1 cellular context compared by ENCODE assay signal in genomic region chr17:5486206-5487124, GRCh38.
TF ChIP-seq lines count a peak whose summit lies in the region.

TSS of gene MIS12 (plus strand) at chr17:5486566. CDS start at chr17:5488863, 2,297 bp downstream.

TF ChIP-seq in HEK293, 187 proteins besides CTCF, POLR2A, EP300 and RAD21 (continued from another document):
- TF ChIP-seq, protein P1, sequence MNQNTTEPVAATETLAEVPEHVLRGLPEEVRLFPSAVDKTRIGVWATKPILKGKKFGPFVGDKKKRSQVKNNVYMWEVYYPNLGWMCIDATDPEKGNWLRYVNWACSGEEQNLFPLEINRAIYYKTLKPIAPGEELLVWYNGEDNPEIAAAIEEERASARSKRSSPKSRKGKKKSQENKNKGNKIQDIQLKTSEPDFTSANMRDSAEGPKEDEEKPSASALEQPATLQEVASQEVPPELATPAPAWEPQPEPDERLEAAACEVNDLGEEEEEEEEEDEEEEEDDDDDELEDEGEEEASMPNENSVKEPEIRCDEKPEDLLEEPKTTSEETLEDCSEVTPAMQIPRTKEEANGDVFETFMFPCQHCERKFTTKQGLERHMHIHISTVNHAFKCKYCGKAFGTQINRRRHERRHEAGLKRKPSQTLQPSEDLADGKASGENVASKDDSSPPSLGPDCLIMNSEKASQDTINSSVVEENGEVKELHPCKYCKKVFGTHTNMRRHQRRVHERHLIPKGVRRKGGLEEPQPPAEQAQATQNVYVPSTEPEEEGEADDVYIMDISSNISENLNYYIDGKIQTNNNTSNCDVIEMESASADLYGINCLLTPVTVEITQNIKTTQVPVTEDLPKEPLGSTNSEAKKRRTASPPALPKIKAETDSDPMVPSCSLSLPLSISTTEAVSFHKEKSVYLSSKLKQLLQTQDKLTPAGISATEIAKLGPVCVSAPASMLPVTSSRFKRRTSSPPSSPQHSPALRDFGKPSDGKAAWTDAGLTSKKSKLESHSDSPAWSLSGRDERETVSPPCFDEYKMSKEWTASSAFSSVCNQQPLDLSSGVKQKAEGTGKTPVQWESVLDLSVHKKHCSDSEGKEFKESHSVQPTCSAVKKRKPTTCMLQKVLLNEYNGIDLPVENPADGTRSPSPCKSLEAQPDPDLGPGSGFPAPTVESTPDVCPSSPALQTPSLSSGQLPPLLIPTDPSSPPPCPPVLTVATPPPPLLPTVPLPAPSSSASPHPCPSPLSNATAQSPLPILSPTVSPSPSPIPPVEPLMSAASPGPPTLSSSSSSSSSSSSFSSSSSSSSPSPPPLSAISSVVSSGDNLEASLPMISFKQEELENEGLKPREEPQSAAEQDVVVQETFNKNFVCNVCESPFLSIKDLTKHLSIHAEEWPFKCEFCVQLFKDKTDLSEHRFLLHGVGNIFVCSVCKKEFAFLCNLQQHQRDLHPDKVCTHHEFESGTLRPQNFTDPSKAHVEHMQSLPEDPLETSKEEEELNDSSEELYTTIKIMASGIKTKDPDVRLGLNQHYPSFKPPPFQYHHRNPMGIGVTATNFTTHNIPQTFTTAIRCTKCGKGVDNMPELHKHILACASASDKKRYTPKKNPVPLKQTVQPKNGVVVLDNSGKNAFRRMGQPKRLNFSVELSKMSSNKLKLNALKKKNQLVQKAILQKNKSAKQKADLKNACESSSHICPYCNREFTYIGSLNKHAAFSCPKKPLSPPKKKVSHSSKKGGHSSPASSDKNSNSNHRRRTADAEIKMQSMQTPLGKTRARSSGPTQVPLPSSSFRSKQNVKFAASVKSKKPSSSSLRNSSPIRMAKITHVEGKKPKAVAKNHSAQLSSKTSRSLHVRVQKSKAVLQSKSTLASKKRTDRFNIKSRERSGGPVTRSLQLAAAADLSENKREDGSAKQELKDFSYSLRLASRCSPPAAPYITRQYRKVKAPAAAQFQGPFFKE (tag by site-specific recombination; IDR thresholded peaks at IDR 0.05; ENCODE audit: borderline replicate concordance) = no peak
- TF ChIP-seq ZEB2 (tag by site-specific recombination; IDR thresholded peaks at IDR 0.05) = peak; percentile 87
- TF ChIP-seq ZFHX2 (tag by site-specific recombination; conservative IDR thresholded peaks at IDR 0.05) = no peak
- TF ChIP-seq ZNF354C (tag by site-specific recombination; IDR thresholded peaks at IDR 0.05; ENCODE audit: borderline replicate concordance, low read depth) = no peak
- TF ChIP-seq, protein P2, sequence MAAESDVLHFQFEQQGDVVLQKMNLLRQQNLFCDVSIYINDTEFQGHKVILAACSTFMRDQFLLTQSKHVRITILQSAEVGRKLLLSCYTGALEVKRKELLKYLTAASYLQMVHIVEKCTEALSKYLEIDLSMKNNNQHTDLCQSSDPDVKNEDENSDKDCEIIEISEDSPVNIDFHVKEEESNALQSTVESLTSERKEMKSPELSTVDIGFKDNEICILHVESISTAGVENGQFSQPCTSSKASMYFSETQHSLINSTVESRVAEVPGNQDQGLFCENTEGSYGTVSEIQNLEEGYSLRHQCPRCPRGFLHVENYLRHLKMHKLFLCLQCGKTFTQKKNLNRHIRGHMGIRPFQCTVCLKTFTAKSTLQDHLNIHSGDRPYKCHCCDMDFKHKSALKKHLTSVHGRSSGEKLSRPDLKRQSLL (tag by site-specific recombination; IDR thresholded peaks at IDR 0.05) = no peak
- TF ChIP-seq GLI4 (tag by site-specific recombination; IDR thresholded peaks at IDR 0.05) = peak; percentile 81; the same call in 1 of the 2 replicates
- TF ChIP-seq ATF2 (tag by site-specific recombination; IDR thresholded peaks at IDR 0.05; ENCODE audit: low read depth) = no peak
- no peak for TF ChIP-seq GLI2 (tag by site-specific recombination; IDR thresholded peaks at IDR 0.05; ENCODE audit: borderline replicate concordance, low read depth)
- no peak for TF ChIP-seq ZNF514 (tag by site-specific recombination; IDR thresholded peaks at IDR 0.05)
- TF ChIP-seq, protein P3, sequence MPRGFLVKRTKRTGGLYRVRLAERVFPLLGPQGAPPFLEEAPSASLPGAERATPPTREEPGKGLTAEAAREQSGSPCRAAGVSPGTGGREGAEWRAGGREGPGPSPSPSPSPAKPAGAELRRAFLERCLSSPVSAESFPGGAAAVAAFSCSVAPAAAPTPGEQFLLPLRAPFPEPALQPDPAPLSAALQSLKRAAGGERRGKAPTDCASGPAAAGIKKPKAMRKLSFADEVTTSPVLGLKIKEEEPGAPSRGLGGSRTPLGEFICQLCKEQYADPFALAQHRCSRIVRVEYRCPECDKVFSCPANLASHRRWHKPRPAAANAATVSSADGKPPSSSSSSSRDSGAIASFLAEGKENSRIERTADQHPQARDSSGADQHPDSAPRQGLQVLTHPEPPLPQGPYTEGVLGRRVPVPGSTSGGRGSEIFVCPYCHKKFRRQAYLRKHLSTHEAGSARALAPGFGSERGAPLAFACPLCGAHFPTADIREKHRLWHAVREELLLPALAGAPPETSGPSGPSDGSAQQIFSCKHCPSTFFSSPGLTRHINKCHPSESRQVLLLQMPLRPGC (tag by site-specific recombination; IDR thresholded peaks at IDR 0.05) = peak; percentile 80; the same call in 1 of the 2 replicates
- peak; percentile 82 for TF ChIP-seq ZNF394 (tag by site-specific recombination; IDR thresholded peaks at IDR 0.05; ENCODE audit: borderline replicate concordance)
- peak; percentile 93 for TF ChIP-seq ZNF660 (tag by site-specific recombination; IDR thresholded peaks at IDR 0.05)
- peak; percentile 37; the same call in 1 of the 2 replicates for TF ChIP-seq ZNF280D (tag by site-specific recombination; IDR thresholded peaks at IDR 0.05)
- no peak for TF ChIP-seq BCL11A (tag by site-specific recombination; IDR thresholded peaks at IDR 0.05; ENCODE audit: low read depth)
- TF ChIP-seq ZBTB20 (tag by site-specific recombination; IDR thresholded peaks at IDR 0.05) = peak; percentile 27; the same call in 1 of the 2 replicates
- TF ChIP-seq IKZF3 (tag by site-specific recombination; IDR thresholded peaks at IDR 0.05) = peak; percentile 49; the same call in 1 of the 2 replicates
- no peak for TF ChIP-seq ZNF366 (tag by site-specific recombination; conservative IDR thresholded peaks at IDR 0.05)
- TF ChIP-seq SCRT2 (tag by site-specific recombination; IDR thresholded peaks at IDR 0.05) = no peak; the same call in 1 of the 2 replicates
- TF ChIP-seq ZNF623 (tag by site-specific recombination; IDR thresholded peaks at IDR 0.05) = no peak
- TF ChIP-seq, protein P4, sequence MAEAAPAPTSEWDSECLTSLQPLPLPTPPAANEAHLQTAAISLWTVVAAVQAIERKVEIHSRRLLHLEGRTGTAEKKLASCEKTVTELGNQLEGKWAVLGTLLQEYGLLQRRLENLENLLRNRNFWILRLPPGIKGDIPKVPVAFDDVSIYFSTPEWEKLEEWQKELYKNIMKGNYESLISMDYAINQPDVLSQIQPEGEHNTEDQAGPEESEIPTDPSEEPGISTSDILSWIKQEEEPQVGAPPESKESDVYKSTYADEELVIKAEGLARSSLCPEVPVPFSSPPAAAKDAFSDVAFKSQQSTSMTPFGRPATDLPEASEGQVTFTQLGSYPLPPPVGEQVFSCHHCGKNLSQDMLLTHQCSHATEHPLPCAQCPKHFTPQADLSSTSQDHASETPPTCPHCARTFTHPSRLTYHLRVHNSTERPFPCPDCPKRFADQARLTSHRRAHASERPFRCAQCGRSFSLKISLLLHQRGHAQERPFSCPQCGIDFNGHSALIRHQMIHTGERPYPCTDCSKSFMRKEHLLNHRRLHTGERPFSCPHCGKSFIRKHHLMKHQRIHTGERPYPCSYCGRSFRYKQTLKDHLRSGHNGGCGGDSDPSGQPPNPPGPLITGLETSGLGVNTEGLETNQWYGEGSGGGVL (tag by site-specific recombination; IDR thresholded peaks at IDR 0.05) = no peak
- no peak for TF ChIP-seq ZNF654 (tag by site-specific recombination; IDR thresholded peaks at IDR 0.05; ENCODE audit: low read depth)
- TF ChIP-seq, protein P5, sequence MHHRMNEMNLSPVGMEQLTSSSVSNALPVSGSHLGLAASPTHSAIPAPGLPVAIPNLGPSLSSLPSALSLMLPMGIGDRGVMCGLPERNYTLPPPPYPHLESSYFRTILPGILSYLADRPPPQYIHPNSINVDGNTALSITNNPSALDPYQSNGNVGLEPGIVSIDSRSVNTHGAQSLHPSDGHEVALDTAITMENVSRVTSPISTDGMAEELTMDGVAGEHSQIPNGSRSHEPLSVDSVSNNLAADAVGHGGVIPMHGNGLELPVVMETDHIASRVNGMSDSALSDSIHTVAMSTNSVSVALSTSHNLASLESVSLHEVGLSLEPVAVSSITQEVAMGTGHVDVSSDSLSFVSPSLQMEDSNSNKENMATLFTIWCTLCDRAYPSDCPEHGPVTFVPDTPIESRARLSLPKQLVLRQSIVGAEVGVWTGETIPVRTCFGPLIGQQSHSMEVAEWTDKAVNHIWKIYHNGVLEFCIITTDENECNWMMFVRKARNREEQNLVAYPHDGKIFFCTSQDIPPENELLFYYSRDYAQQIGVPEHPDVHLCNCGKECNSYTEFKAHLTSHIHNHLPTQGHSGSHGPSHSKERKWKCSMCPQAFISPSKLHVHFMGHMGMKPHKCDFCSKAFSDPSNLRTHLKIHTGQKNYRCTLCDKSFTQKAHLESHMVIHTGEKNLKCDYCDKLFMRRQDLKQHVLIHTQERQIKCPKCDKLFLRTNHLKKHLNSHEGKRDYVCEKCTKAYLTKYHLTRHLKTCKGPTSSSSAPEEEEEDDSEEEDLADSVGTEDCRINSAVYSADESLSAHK (tag by site-specific recombination; IDR thresholded peaks at IDR 0.05) = peak; percentile 57; the same call in 1 of the 2 replicates
- no peak for TF ChIP-seq ZNF221 (tag by site-specific recombination; IDR thresholded peaks at IDR 0.05; ENCODE audit: borderline replicate concordance)
- peak; percentile 96 for TF ChIP-seq ZNF324 (tag by site-specific recombination; IDR thresholded peaks at IDR 0.05)
- peak; percentile 63; the same call in 1 of the 2 replicates for TF ChIP-seq HOXD13 (CRISPR knock-in tag; IDR thresholded peaks at IDR 0.05; ENCODE audit: borderline replicate concordance)
- TF ChIP-seq ZNF433 (tag by site-specific recombination; IDR thresholded peaks at IDR 0.05; ENCODE audit: low read depth) = no peak
- no peak for TF ChIP-seq ZNF704 (tag by site-specific recombination; IDR thresholded peaks at IDR 0.05)
- peak; percentile 76 for TF ChIP-seq SP3 (tag by site-specific recombination; IDR thresholded peaks at IDR 0.05)
- no peak for TF ChIP-seq ZNF624 (tag by site-specific recombination; IDR thresholded peaks at IDR 0.05)
- no peak for TF ChIP-seq RBAK (tag by site-specific recombination; IDR thresholded peaks at IDR 0.05)
- peak; percentile 86 for TF ChIP-seq OSR2 (tag by site-specific recombination; IDR thresholded peaks at IDR 0.05)
- TF ChIP-seq ZNF521 (tag by site-specific recombination; IDR thresholded peaks at IDR 0.05) = no peak
- peak; percentile 86 for TF ChIP-seq SP7 (tag by site-specific recombination; IDR thresholded peaks at IDR 0.05)
- peak; percentile 88 for TF ChIP-seq ZNF2 (tag by site-specific recombination; IDR thresholded peaks at IDR 0.05)
- TF ChIP-seq SALL2 (tag by site-specific recombination; IDR thresholded peaks at IDR 0.05; ENCODE audit: borderline replicate concordance) = no peak
